Comparison of ENCODE assay signal across 20 cellular contexts in the genomic region with DNA sequence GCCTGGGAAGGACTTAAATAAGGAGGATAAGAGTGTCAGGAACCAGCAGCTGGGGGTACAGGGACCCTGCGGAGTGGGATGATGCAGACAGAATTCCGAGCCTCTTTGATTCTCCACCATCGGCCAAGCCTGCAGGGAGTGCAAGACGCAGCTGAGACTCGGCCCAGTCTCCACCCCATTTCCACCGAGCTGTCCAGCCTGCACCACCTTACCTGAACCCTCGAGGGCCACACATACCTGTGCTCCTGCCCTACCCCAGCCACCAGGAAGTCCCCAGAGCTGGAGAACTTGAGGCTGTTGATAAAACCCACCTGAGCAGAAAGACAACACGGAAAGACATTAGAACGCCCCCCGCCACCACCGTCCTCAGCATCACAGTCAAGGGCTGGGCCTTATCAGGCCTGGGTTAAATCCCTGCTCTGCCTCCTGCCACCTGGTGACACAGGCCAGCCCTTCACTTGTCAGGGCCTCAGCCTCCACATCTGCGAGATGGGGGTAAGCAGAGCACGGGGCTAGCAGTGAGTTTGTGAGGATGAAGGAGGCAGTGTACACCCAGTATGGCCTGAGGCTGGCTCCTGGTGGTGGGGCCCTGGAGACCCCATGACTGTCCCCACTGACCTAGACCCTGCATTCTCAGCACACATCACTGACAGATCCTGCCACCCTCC. TPM values are rescaled to one million over a fixed set of nuclear protein-coding genes. Genes with fewer than 3 reads are reported as not detected.
A peak's percentile ranks its signal among the peaks of the same experiment; 100 is the strongest.
DNase-seq lines count a peak whose midpoint lies in the region; ATAC-seq and TF ChIP-seq lines count a peak whose summit lies in the region.
"Had no signal": no experiment of that assay in that cellular context is flagged by ENCODE, and none has a peak within 500 bp of the region (broad histone marks: within the 10 kb centered on the region; RNA-seq: fewer than 3 reads in every experiment).

No MANE protein-coding gene starts in this region.

- H3K9me3 ChIP-seq in left ventricle myocardium inferior (replicated peaks) (no peaks in the 10 kb centered on the region), spleen (no peaks in the 10 kb centered on the region)
- H3K9me3 ChIP-seq: HAP-1, Peyer's patch, SJSA1 had no signal

- 89 to 100% (median 94%) methylated on average over 13 of the region's 13 CpGs for WGBS in spleen, 5 donors

- H3K36me3 ChIP-seq in left ventricle myocardium inferior (peaks cover 62% of the 10 kb centered on the region), spleen (peaks cover 5 to 80% (median 65%) of the 10 kb centered on the region in 6 donors)

- H3K27ac ChIP-seq in left ventricle myocardium inferior (replicated peaks): no peak overlapping the region
- H3K27ac ChIP-seq in spleen: no peak overlapping the region
- H3K27ac ChIP-seq: KMS-11, Peyer's patch, SJSA1 had no signal

- intact Hi-C loops in Right ventricle myocardium superior (cut with DNase I): no loop called here
- intact Hi-C loops in left ventricle myocardium inferior (cut with micrococcal nuclease): no loop called here
- intact Hi-C loops in spleen (cut with DNase I; ENCODE audit: low total_unique reads): no loop called here
- intact Hi-C loops in posterior vena cava (cut with DNase I): no loop called here

- TF ChIP-seq CTCF in left ventricle myocardium inferior (IDR thresholded peaks at IDR 0.05; ENCODE audit: borderline replicate concordance) (no peak), spleen (IDR thresholded peaks at IDR 0.05 in 8 of 11, conservative IDR thresholded peaks at IDR 0.05 in 3 of 11) (no peak)

- H3K4me3 ChIP-seq in left ventricle myocardium inferior: no peak overlapping the region
- no peak overlapping the region for H3K4me3 ChIP-seq in spleen
- H3K4me3 ChIP-seq: HAP-1, Peyer's patch, SJSA1 had no signal

- TF ChIP-seq POLR2A in spleen (IDR thresholded peaks at IDR 0.05): no peak

- H3K27me3 ChIP-seq in left ventricle myocardium inferior (ENCODE audit: low read depth) (no peaks in the 10 kb centered on the region), spleen (replicated peaks in 1 of 7) (no peaks in the 10 kb centered on the region)
- H3K27me3 ChIP-seq: Peyer's patch, SJSA1 had no signal

- ATAC-seq in Right ventricle myocardium superior (ENCODE audit: poor library complexity) (no peak), HG03571 (IDR thresholded peaks at IDR 0.05; ENCODE audit: unreplicated experiment) (no peak)

- DNase-seq in Right ventricle myocardium superior: peak; percentile 29
- no peak for DNase-seq in left ventricle myocardium inferior
- peak; percentile 4 for DNase-seq in iPS-NIHi7 (ENCODE audit: extremely low spot score)
- DNase-seq in spleen: peak; percentile 45
- DNase-seq in posterior vena cava (ENCODE audit: low spot score): no peak
- DNase-seq in dedifferentiated amniotic fluid mesenchymal stem cell (ENCODE audit: extremely low spot score): no peak
- DNase-seq: DMS79, NCI-H1105, NCI-H146, NCI-H2029, NCI-H226, NCI-H524 treated with DMSO at 0.1 percent for 48 hours, NCI-H82, Peyer's patch had no signal

- no peaks in the 10 kb centered on the region for H3K4me1 ChIP-seq in left ventricle myocardium inferior
- no peaks in the 10 kb centered on the region for H3K4me1 ChIP-seq in spleen
- H3K4me1 ChIP-seq: HAP-1, Peyer's patch, SJSA1 had no signal

RNA-seq across cellular contexts. Expression of a gene that starts 8.1 kb away (rescaled TPM):
- total RNA-seq in Right ventricle myocardium superior (8.9 TPM), left ventricle myocardium inferior (8.6 TPM), spleen (10 to 100 TPM in 6 of 7 donors, 1 to 10 TPM in 1; 9.5 to 20.6 (median 12.5) TPM), posterior vena cava (10 to 100 TPM; 13.4 to 14.9 TPM)
- 10 to 100 TPM; 18.5 to 26.6 (median 21.2) TPM for polyA plus RNA-seq in spleen

RNA-seq across cellular contexts. Expression of a gene that starts 8.6 kb away (rescaled TPM):
- total RNA-seq in Right ventricle myocardium superior (18.1 TPM), left ventricle myocardium inferior (14.3 TPM), spleen (10 to 100 TPM; 23.1 to 34.2 (median 28.2) TPM), posterior vena cava (10 to 100 TPM; 16.5 to 22.3 TPM)
- polyA plus RNA-seq in spleen: 10 to 100 TPM in 2 of 3 donors, 1 to 10 TPM in 1; 8.2 to 18.9 (median 16.5) TPM

RNA-seq across cellular contexts. Expression of a gene that starts 21.6 kb away (rescaled TPM):
- total RNA-seq in Right ventricle myocardium superior (not detected), left ventricle myocardium inferior (0.16 TPM), spleen (under 1 TPM in 1 of 7 donors, not detected in 6; 0.39 TPM), posterior vena cava (not detected)
- under 1 TPM; 0.04 to 0.06 (median 0.05) TPM for polyA plus RNA-seq in spleen
- total RNA-seq: OCI-LY7, Peyer's patch, SJSA1 had no signal
- polyA plus RNA-seq: CD14-positive monocyte had no signal

RNA-seq across cellular contexts. Expression of a gene that starts 30.5 kb away (rescaled TPM):
- total RNA-seq in Right ventricle myocardium superior: not detected
- not detected for total RNA-seq in left ventricle myocardium inferior
- not detected for total RNA-seq in spleen
- not detected for polyA plus RNA-seq in spleen
- total RNA-seq in posterior vena cava: not detected
- total RNA-seq: OCI-LY7, Peyer's patch, SJSA1 had no signal
- polyA plus RNA-seq: CD14-positive monocyte had no signal

RNA-seq across cellular contexts. Expression of a gene that starts 33.6 kb away (rescaled TPM):
- 64.1 TPM for total RNA-seq in Right ventricle myocardium superior
- 73.0 TPM for total RNA-seq in left ventricle myocardium inferior
- total RNA-seq in spleen: 10 to 100 TPM; 17.1 to 24.6 (median 20.7) TPM
- polyA plus RNA-seq in spleen: 10 to 100 TPM; 12.8 to 41.7 (median 23.2) TPM
- 10 to 100 TPM; 48.9 to 53.2 TPM for total RNA-seq in posterior vena cava

Comparison
In these comparisons a context has a peak if more than half of its experiments do, and no peak if none do; other contexts are left out.
1. DNase-seq: peak in Right ventricle myocardium superior (single experiment), iPS-NIHi7 (single experiment) and spleen (single experiment); none in left ventricle myocardium inferior (single experiment), posterior vena cava (single experiment) and dedifferentiated amniotic fluid mesenchymal stem cell (single experiment).